18 cellular contexts compared by ENCODE assay signal in genomic region chr4:25792843-25793242, GRCh38.
"Had no signal": no experiment of that assay in that cellular context is flagged by ENCODE, and none has a peak within 500 bp of the region (broad histone marks: within the 10 kb centered on the region; RNA-seq: fewer than 3 reads in every experiment).

No MANE protein-coding gene starts in this region.

- ATAC-seq: naive thymus-derived CD8-positive, alpha-beta T cell; sciatic nerve; stimulated activated naive CD8-positive, alpha-beta T cell treated with anti-CD3 and anti-CD28 coated beads, Interleukin-15, amount 100 ng/mL, for 72 hours had no signal

- H3K4me3 Mint-ChIP-seq: naive thymus-derived CD8-positive, alpha-beta T cell; stimulated activated naive B cell treated with anti-CD40 and anti-IgM and Interleukin-4, amounts not matched to agents 10 μg/mL and 1 μg/mL and 100 μg/mL, for 72 hours; stimulated activated naive CD8-positive, alpha-beta T cell treated with anti-CD3 and anti-CD28 coated beads, Interleukin-15, amount 100 ng/mL, for 72 hours had no signal

- H3K27ac Mint-ChIP-seq: naive thymus-derived CD8-positive, alpha-beta T cell had no signal

- H3K27ac ChIP-seq: dorsolateral prefrontal cortex, heart left ventricle, neutrophil, skin epidermis, thoracic aorta, transverse colon had no signal

- H3K36me3 ChIP-seq: neutrophil, thoracic aorta had no signal

- H3K4me1 ChIP-seq: heart left ventricle, transverse colon had no signal

- DNase-seq: cortex of kidney; dorsolateral prefrontal cortex; effector CD8-positive, alpha-beta T cell; heart left ventricle; hippocampal formation; mammary epithelial cell; naive thymus-derived CD8-positive, alpha-beta T cell; stimulated activated CD4-positive, alpha-beta T cell treated with anti-CD3 and anti-CD28 coated beads, Interleukin-4, amount 100 ng/mL, for 4 hours; stimulated activated naive B cell treated with anti-CD40 and anti-IgM and Interleukin-4, amounts not matched to agents 10 μg/mL and 1 μg/mL and 100 μg/mL, for 72 hours; stimulated activated naive CD8-positive, alpha-beta T cell treated with anti-CD3 and anti-CD28 coated beads, Interleukin-15, amount 100 ng/mL, for 72 hours had no signal

- H3K9me3 Mint-ChIP-seq: stimulated activated naive B cell treated with anti-CD40 and anti-IgM and Interleukin-4, amounts not matched to agents 10 μg/mL and 1 μg/mL and 100 μg/mL, for 72 hours; stimulated activated naive CD8-positive, alpha-beta T cell treated with anti-CD3 and anti-CD28 coated beads, Interleukin-15, amount 100 ng/mL, for 72 hours had no signal

- FAIRE-seq: frontal cortex, islet of Langerhans had no signal

- H3K4me3 ChIP-seq: dorsolateral prefrontal cortex, heart left ventricle, mucosa of descending colon, skin epidermis, thoracic aorta, transverse colon had no signal

- H3K27me3 Mint-ChIP-seq: naive thymus-derived CD8-positive, alpha-beta T cell; stimulated activated naive B cell treated with anti-CD40 and anti-IgM and Interleukin-4, amounts not matched to agents 10 μg/mL and 1 μg/mL and 100 μg/mL, for 72 hours; stimulated activated naive CD8-positive, alpha-beta T cell treated with anti-CD3 and anti-CD28 coated beads, Interleukin-15, amount 100 ng/mL, for 72 hours had no signal

- H3K27me3 ChIP-seq: dorsolateral prefrontal cortex, heart left ventricle, transverse colon had no signal

- H3K9me3 ChIP-seq: heart left ventricle, mucosa of descending colon, neutrophil, thoracic aorta, transverse colon had no signal

- H3K4me1 Mint-ChIP-seq: stimulated activated naive CD8-positive, alpha-beta T cell treated with anti-CD3 and anti-CD28 coated beads, Interleukin-15, amount 100 ng/mL, for 72 hours had no signal
